ENCODE assay signal across 8 cellular contexts in genomic region chr17:16417896-16418683, GRCh38. TPM values are rescaled to one million over a fixed set of nuclear protein-coding genes. Genes with fewer than 3 reads are reported as not detected.
DNase-seq lines count a peak whose midpoint lies in the region; ATAC-seq and TF ChIP-seq lines count a peak whose summit lies in the region.

No MANE protein-coding gene starts in this region.

- peak overlapping the region; percentile 62 to 93 (median 78) for H3K27ac ChIP-seq in adrenal gland

- peaks cover 0 to 18% of the 10 kb centered on the region in 2 donors for H3K36me3 ChIP-seq in adrenal gland (replicated peaks in 1 of 2)

- TF ChIP-seq CTCF in AG10803 (conservative IDR thresholded peaks at IDR 0.05; ENCODE audit: low read length) (no peak), adrenal gland (IDR thresholded peaks at IDR 0.05) (no peak)

- peaks cover 15 to 24% of the 10 kb centered on the region in 2 donors for H3K4me1 ChIP-seq in adrenal gland (replicated peaks in 1 of 2)

- no peak for ATAC-seq in GM18519 (IDR thresholded peaks at IDR 0.05; ENCODE audit: low FRiP score, unreplicated experiment)

- intact Hi-C loops in adrenal gland (cut with DNase I) = no loop called here

- H3K9me3 ChIP-seq in adrenal gland (replicated peaks in 1 of 3) = no peaks in the 10 kb centered on the region

- TF ChIP-seq POLR2A in adrenal gland (IDR thresholded peaks at IDR 0.05) = no peak

- DNase-seq in AG10803 (ENCODE audit: low read depth) (peak; percentile 76), HCEC 1CT (peak; percentile 45), adrenal gland (no peak), myocyte (ENCODE audit: low read depth) (peak; percentile 58), NCI-H345 treated with DMSO at 0.1 percent for 48 hours (lab: John Stamatoyannopoulos, UW; ENCODE audit: unreplicated experiment) (no peak), NCI-H2107 (lab: John Stamatoyannopoulos, UW) (no peak), NCI-H1105 (lab: John Stamatoyannopoulos, UW) (no peak)

- no peaks in the 10 kb centered on the region for H3K27me3 ChIP-seq in adrenal gland

- 76 to 90% (median 80%) methylated on average over 3 to 7 of the region's 7 CpGs for WGBS in adrenal gland, 4 donors

- H3K4me3 ChIP-seq in AG10803 (ENCODE audit: low read length) = no peak overlapping the region
- no peak overlapping the region for H3K4me3 ChIP-seq in adrenal gland

RNA-seq across cellular contexts. Expression of gene TRPV2, which starts 2.7 kb away (rescaled TPM):
- total RNA-seq in adrenal gland = 100 to 1,000 TPM in 1 of 8 donors, 10 to 100 TPM in 7; 34.1 to 110 (median 47.3) TPM
- 10 to 100 TPM; 23.3 to 67.3 (median 61.7) TPM for polyA plus RNA-seq in adrenal gland
- 13.1 and 16.1 TPM in 2 replicates for total RNA-seq in myocyte
- polyA plus RNA-seq in myocyte (2012) = 30.3 TPM

RNA-seq across cellular contexts. Expression of gene UBB, which starts 37.2 kb away (rescaled TPM):
- total RNA-seq in adrenal gland = 1,000 to 10,000 TPM; 1,297 to 2,928 (median 2,139) TPM
- 1,000 to 10,000 TPM in 2 of 3 donors, 100 to 1,000 TPM in 1; 588 to 2,867 (median 1,416) TPM for polyA plus RNA-seq in adrenal gland
- 823 and 904 TPM in 2 replicates for total RNA-seq in myocyte
- polyA plus RNA-seq in myocyte (2012) = 2,496 TPM

Comparison
In these comparisons a context has a peak if more than half of its experiments do, and no peak if none do; other contexts are left out.
1. DNase-seq: peak in AG10803 (single experiment), HCEC 1CT (single experiment) and myocyte (single experiment); none in adrenal gland (0 of 7), NCI-H345 treated with DMSO at 0.1 percent for 48 hours (single experiment), NCI-H2107 (single experiment) and NCI-H1105 (single experiment).